In the genomic region with DNA sequence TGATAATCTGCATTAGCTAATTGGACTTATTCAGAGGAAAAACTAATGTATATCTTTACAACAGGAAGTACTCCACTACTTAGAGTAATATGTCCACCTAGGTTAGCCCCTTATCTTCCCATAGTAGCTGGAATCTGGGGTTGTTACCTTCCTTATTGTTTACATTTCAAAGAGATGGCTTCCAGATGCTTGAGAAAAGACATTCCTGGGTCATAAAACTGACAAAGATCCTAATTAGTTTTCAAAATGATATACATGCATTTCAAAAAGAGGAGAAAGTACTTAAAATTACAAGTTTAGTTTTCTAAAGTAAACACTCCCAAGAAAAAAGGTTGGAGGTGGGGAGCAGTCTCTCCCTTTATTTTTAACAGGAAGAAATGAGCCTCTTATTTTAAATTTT, we compare ENCODE assay signal across 16 cellular contexts.
A peak's percentile ranks its signal among the peaks of the same experiment; 100 is the strongest.
DNase-seq lines count a peak whose midpoint lies in the region; FAIRE-seq and TF ChIP-seq lines count a peak whose summit lies in the region.
"Had no signal": no experiment of that assay in that cellular context is flagged by ENCODE, and none has a peak within 500 bp of the region (broad histone marks: within the 10 kb centered on the region; RNA-seq: fewer than 3 reads in every experiment).

No MANE protein-coding gene starts in this region.

- TF ChIP-seq POLR2A in endothelial cell of umbilical vein (IDR thresholded peaks at IDR 0.05; ENCODE audit: low read depth, low read length): no peak

- H3K4me3 Mint-ChIP-seq in nephron progenitor cell: no peak overlapping the region
- H3K4me3 Mint-ChIP-seq: CD4-positive, alpha-beta memory T cell had no signal

- no peak overlapping the region for H2AFZ ChIP-seq in endothelial cell of umbilical vein (ENCODE audit: low read depth, low read length)
- H2AFZ ChIP-seq: GM23248 had no signal

- peaks cover 22% of the 10 kb centered on the region for H3K9me3 Mint-ChIP-seq in nephron progenitor cell

- TF ChIP-seq CTCF in endothelial cell of umbilical vein (IDR thresholded peaks at IDR 0.05; ENCODE audit: extremely low read depth in 1 of 2, insufficient read depth in 1 of 2, low read depth in 1 of 2, low read length in 2 of 2): no peak
- TF ChIP-seq CTCF in nephron progenitor cell (IDR thresholded peaks at IDR 0.05): no peak
- TF ChIP-seq CTCF in A673 (conservative IDR thresholded peaks at IDR 0.05; ENCODE audit: low read depth, low read length): no peak

- H3K9me1 ChIP-seq in endothelial cell of umbilical vein (replicated peaks; ENCODE audit: control insufficient read depth, extremely low read depth, insufficient read depth, low read length): no peaks in the 10 kb centered on the region

- H3K79me2 ChIP-seq in endothelial cell of umbilical vein (ENCODE audit: control insufficient read depth, insufficient read depth, low read length): no peaks in the 10 kb centered on the region

- peak overlapping the region; percentile 77; the same call in 1 of the 2 replicates for H3K4me2 ChIP-seq in BLaER1
- no peak overlapping the region for H3K4me2 ChIP-seq in endothelial cell of umbilical vein (ENCODE audit: insufficient read depth, low read length)

- peak; percentile 35 for DNase-seq in SK-N-DZ (ENCODE audit: low spot score)
- no peak for DNase-seq in endothelial cell of umbilical vein (ENCODE audit: low read depth, low spot score)
- no peak for DNase-seq in nephron progenitor cell
- DNase-seq in HPDE6-E6E7 (ENCODE audit: extremely low spot score): no peak
- no peak for DNase-seq in HuH-7 (ENCODE audit: low spot score)
- no peak for DNase-seq in A673 (ENCODE audit: low spot score)
- DNase-seq in hypothalamus (lab: John Stamatoyannopoulos, UW): no peak
- DNase-seq: AML-193; C1 segment of cervical spinal cord; CD4-positive, alpha-beta memory T cell; DMS79; GM23248 had no signal

- POLR2A ChIA-PET in endothelial cell of umbilical vein (lab: Charles Lee): no interaction called here
- POLR2A ChIA-PET in A673 (lab: Charles Lee; ENCODE audit: low non-redundant PET): no interaction called here

- intact Hi-C loops in endothelial cell of umbilical vein (cut with micrococcal nuclease) (loop anchor here (10.0 kb wide), 1 partner anchor 631 kb away; no protein-coding TSS in a partner anchor), A673 (cut with micrococcal nuclease; ENCODE audit: unreplicated experiment) (no loop called here)

- dilution Hi-C loops in endothelial cell of umbilical vein (cut with MboI; ENCODE audit: extremely low pct_ligation_motif_present, low sequenced_read_pairs): no loop called here

- H3K27me3 ChIP-seq in BLaER1 (no peaks in the 10 kb centered on the region), endothelial cell of umbilical vein (ENCODE audit: control insufficient read depth in 2 of 2, insufficient read depth in 2 of 2, low read length in 2 of 2) (no peaks in the 10 kb centered on the region), A673 (replicated peaks; ENCODE audit: insufficient read depth, low read depth, low read length, poor library complexity) (no peaks in the 10 kb centered on the region)

- peaks cover 24% of the 10 kb centered on the region for H3K4me1 Mint-ChIP-seq in nephron progenitor cell
- H3K4me1 Mint-ChIP-seq: CD4-positive, alpha-beta memory T cell had no signal

- H3K9ac ChIP-seq in BLaER1 (no peak overlapping the region), endothelial cell of umbilical vein (replicated peaks; ENCODE audit: extremely low read depth, insufficient read depth, low read length) (peak overlapping the region; percentile 90)
- H3K9ac ChIP-seq: GM23248 had no signal

- H3K36me3 ChIP-seq in BLaER1: no peaks in the 10 kb centered on the region
- no peaks in the 10 kb centered on the region for H3K36me3 ChIP-seq in endothelial cell of umbilical vein (ENCODE audit: control insufficient read depth in 2 of 2, extremely low read depth in 1 of 2, insufficient read depth in 2 of 2, low read length in 2 of 2)
- no peaks in the 10 kb centered on the region for H3K36me3 ChIP-seq in A673 (ENCODE audit: insufficient read depth, low read length, poor library complexity, severe bottlenecking)

- H4K20me1 ChIP-seq in BLaER1: no peaks in the 10 kb centered on the region
- H4K20me1 ChIP-seq in endothelial cell of umbilical vein (replicated peaks; ENCODE audit: control insufficient read depth, extremely low read depth, insufficient read depth, low read length): no peaks in the 10 kb centered on the region

- peaks cover 3% of the 10 kb centered on the region for H3K27me3 Mint-ChIP-seq in nephron progenitor cell (ENCODE audit: low read depth, poor library complexity)

- no peak for FAIRE-seq in endothelial cell of umbilical vein (lab: Jason Lieb, UNC)
- FAIRE-seq: G401.6, GM12891 had no signal

- H3K9me3 ChIP-seq in BLaER1 (peaks cover 4% of the 10 kb centered on the region; the same call in 1 of the 2 replicates), endothelial cell of umbilical vein (replicated peaks; ENCODE audit: control insufficient read depth, insufficient read depth, low read length) (no peaks in the 10 kb centered on the region), A673 (ENCODE audit: low read depth, low read length, poor library complexity, severe bottlenecking) (no peaks in the 10 kb centered on the region)

- BruUV-seq in endothelial cell of umbilical vein (replicated peaks; lab: Mats Ljungman, UMichigan) (no TSS peak), A673 (replicated peaks; lab: Mats Ljungman, UMichigan) (no TSS peak)

- peaks cover 36% of the 10 kb centered on the region for H3K4me1 ChIP-seq in BLaER1
- H3K4me1 ChIP-seq in endothelial cell of umbilical vein (ENCODE audit: control insufficient read depth, extremely low read depth, insufficient read depth, low read length): peaks cover 40% of the 10 kb centered on the region
- H3K4me1 ChIP-seq in A673 (ENCODE audit: insufficient read depth, low read length, poor library complexity, severe bottlenecking): no peaks in the 10 kb centered on the region

- CTCF ChIA-PET in endothelial cell of umbilical vein (lab: Charles Lee): interaction anchor here (0.8 to 1.0 kb wide), 2 partner anchors 10 to 18 kb away, joined by 3 to 8 read pairs; no protein-coding TSS in a partner anchor
- CTCF ChIA-PET in A673 (lab: Charles Lee): no interaction called here

- H3K27ac Mint-ChIP-seq in nephron progenitor cell: peak overlapping the region; percentile 77
- H3K27ac Mint-ChIP-seq: CD4-positive, alpha-beta memory T cell had no signal

- H3K27ac ChIP-seq in BLaER1 (0 out of 2 replicates have a peak overlapping the region, but pooled peaks have one; percentile 28), endothelial cell of umbilical vein (ENCODE audit: insufficient read depth, low read depth, low read length) (peak overlapping the region; percentile 98), A673 (ENCODE audit: low read depth, low read length, poor library complexity, severe bottlenecking) (no peak overlapping the region)
- H3K27ac ChIP-seq: 22Rv1, GM23248 had no signal

- no peak overlapping the region for H3K4me3 ChIP-seq in BLaER1
- no peak overlapping the region for H3K4me3 ChIP-seq in endothelial cell of umbilical vein (replicated peaks in 1 of 3; ENCODE audit: insufficient read depth in 1 of 3, low read depth in 1 of 3, low read length in 3 of 3)
- H3K4me3 ChIP-seq in A673 (ENCODE audit: low read depth, low read length, poor library complexity, severe bottlenecking): no peak overlapping the region
- H3K4me3 ChIP-seq: GM23248 had no signal

- H3K36me3 Mint-ChIP-seq in nephron progenitor cell (ENCODE audit: low read depth): peaks cover 19% of the 10 kb centered on the region
- H3K36me3 Mint-ChIP-seq: CD4-positive, alpha-beta memory T cell had no signal

TF ChIP-seq in endothelial cell of umbilical vein, 7 proteins besides CTCF, POLR2A, EP300 and RAD21:
- TF ChIP-seq GATA2 (IDR thresholded peaks at IDR 0.05; ENCODE audit: insufficient read depth, insufficient read length, low read depth, low read length): no peak
- TF ChIP-seq, protein P1, sequence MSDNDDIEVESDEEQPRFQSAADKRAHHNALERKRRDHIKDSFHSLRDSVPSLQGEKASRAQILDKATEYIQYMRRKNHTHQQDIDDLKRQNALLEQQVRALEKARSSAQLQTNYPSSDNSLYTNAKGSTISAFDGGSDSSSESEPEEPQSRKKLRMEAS (IDR thresholded peaks at IDR 0.05; ENCODE audit: insufficient read depth, insufficient read length): no peak
- TF ChIP-seq POLR2AphosphoS5 (IDR thresholded peaks at IDR 0.05; ENCODE audit: insufficient read depth, low read depth, low read length): no peak
- TF ChIP-seq EZH2 (IDR thresholded peaks at IDR 0.05; ENCODE audit: borderline replicate concordance, low read depth, low read length, severe bottlenecking): no peak
- TF ChIP-seq FOS (IDR thresholded peaks at IDR 0.05; ENCODE audit: borderline replicate concordance, insufficient read depth, low read length): no peak
- TF ChIP-seq MYC (IDR thresholded peaks at IDR 0.05; ENCODE audit: low read depth, low read length): no peak
- TF ChIP-seq JUN (IDR thresholded peaks at IDR 0.05; ENCODE audit: borderline replicate concordance, insufficient read depth, insufficient read length, low read depth): no peak
